ENCODE assay signal across 22 cellular contexts in the genomic region with DNA sequence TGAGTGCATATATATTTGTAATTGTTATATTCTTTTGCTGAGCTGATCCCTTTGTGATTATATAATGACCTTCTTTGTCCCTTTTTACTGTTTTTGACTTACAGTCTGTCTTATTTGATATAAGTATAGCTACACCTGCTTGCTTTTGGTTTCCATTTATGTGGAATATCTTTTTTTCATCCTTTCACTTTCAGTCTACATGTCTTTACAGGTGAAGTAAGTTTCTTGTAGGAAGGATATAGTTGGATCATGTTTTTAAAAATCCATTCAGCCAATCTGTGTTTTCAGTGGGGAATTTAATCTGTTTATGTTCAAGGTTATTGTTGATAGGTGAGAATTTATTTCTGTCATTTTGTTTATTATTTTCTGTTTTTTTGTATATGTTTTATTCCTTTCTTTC. TPM values are rescaled to one million over a fixed set of nuclear protein-coding genes. Genes with fewer than 3 reads are reported as not detected.
A peak's percentile ranks its signal among the peaks of the same experiment; 100 is the strongest.
DNase-seq lines count a peak whose midpoint lies in the region; ATAC-seq, FAIRE-seq and TF ChIP-seq lines count a peak whose summit lies in the region.
"Had no signal": no experiment of that assay in that cellular context is flagged by ENCODE, and none has a peak within 500 bp of the region (broad histone marks: within the 10 kb centered on the region; RNA-seq: fewer than 3 reads in every experiment).

No MANE protein-coding gene starts in this region.

- H2AFZ ChIP-seq in mammary epithelial cell (ENCODE audit: low read depth, low read length), result no peak overlapping the region
- no peak overlapping the region for H2AFZ ChIP-seq in astrocyte (ENCODE audit: low read depth, low read length)

- intact Hi-C loops in mammary epithelial cell (cut with micrococcal nuclease), result no loop called here
- intact Hi-C loops in breast epithelium (cut with DNase I; ENCODE audit: low total_unique reads), result no loop called here

- no peak overlapping the region for H3K9ac ChIP-seq in mammary epithelial cell (ENCODE audit: insufficient read depth, low read length)
- H3K9ac ChIP-seq in astrocyte (ENCODE audit: low read length), result no peak overlapping the region
- H3K9ac ChIP-seq: SK-N-SH had no signal

- H3K4me2 ChIP-seq in mammary epithelial cell (ENCODE audit: insufficient read depth, low read depth, low read length) (no peak overlapping the region), astrocyte (ENCODE audit: low read length) (no peak overlapping the region)
- H3K4me2 ChIP-seq: SK-N-SH had no signal

- H3K4me1 Mint-ChIP-seq in astrocyte (ENCODE audit: low read depth, unreplicated experiment), result no peaks in the 10 kb centered on the region

- no peak overlapping the region for H3K4me3 ChIP-seq in mammary epithelial cell (replicated peaks in 1 of 3; ENCODE audit: insufficient read depth in 1 of 3, low read depth in 2 of 3, low read length in 3 of 3)
- no peak overlapping the region for H3K4me3 ChIP-seq in breast epithelium
- H3K4me3 ChIP-seq in astrocyte (ENCODE audit: insufficient read depth, low read depth, low read length), result no peak overlapping the region

- H3K27ac ChIP-seq in mammary epithelial cell (ENCODE audit: insufficient read depth, low read depth, low read length) (no peak overlapping the region), breast epithelium (no peak overlapping the region), astrocyte (ENCODE audit: low read depth, low read length) (no peak overlapping the region), substantia nigra (ENCODE audit: low read depth, low read length, poor library complexity, severe bottlenecking) (no peak overlapping the region)

- no peak overlapping the region for H3K4me3 Mint-ChIP-seq in astrocyte (ENCODE audit: unreplicated experiment)

- dilution Hi-C loops in mammary epithelial cell (cut with HindIII; ENCODE audit: low sequenced_read_pairs), result no loop called here

- ATAC-seq in HG02798 (IDR thresholded peaks at IDR 0.05; ENCODE audit: poor library complexity, unreplicated experiment), result peak; percentile 38
- ATAC-seq: HCT116 had no signal

- BruUV-seq in mammary epithelial cell (replicated peaks; lab: Mats Ljungman, UMichigan), result TSS peak; percentile 14

- H3K79me2 ChIP-seq in mammary epithelial cell (ENCODE audit: insufficient read depth, low read length) (peaks cover 4% of the 10 kb centered on the region), astrocyte (ENCODE audit: insufficient read depth, low read length) (no peaks in the 10 kb centered on the region)

- no peak overlapping the region for H3K27ac Mint-ChIP-seq in astrocyte (ENCODE audit: unreplicated experiment)

- H3K36me3 ChIP-seq in mammary epithelial cell (ENCODE audit: insufficient read depth, low read length), result no peaks in the 10 kb centered on the region
- H3K36me3 ChIP-seq in breast epithelium, result no peaks in the 10 kb centered on the region
- H3K36me3 ChIP-seq in astrocyte (ENCODE audit: insufficient read depth, low read length), result no peaks in the 10 kb centered on the region

- peaks cover 13% of the 10 kb centered on the region for H3K4me1 ChIP-seq in mammary epithelial cell (ENCODE audit: insufficient read depth, low read length)
- H3K4me1 ChIP-seq in breast epithelium, result no peaks in the 10 kb centered on the region
- no peaks in the 10 kb centered on the region for H3K4me1 ChIP-seq in astrocyte (ENCODE audit: insufficient read depth, low read length)

- CTCF ChIA-PET in mammary epithelial cell (lab: Charles Lee; ENCODE audit: low non-redundant PET), result no interaction called here

- peaks cover 7% of the 10 kb centered on the region for H3K9me3 Mint-ChIP-seq in astrocyte (ENCODE audit: unreplicated experiment)

- H4K20me1 ChIP-seq in mammary epithelial cell (ENCODE audit: insufficient read depth, low read length) (no peaks in the 10 kb centered on the region), astrocyte (ENCODE audit: insufficient read depth, low read length) (no peaks in the 10 kb centered on the region)

- no peak for TF ChIP-seq POLR2A in breast epithelium (IDR thresholded peaks at IDR 0.05)

- H3K9me3 ChIP-seq in mammary epithelial cell (replicated peaks; ENCODE audit: insufficient read depth, low read length) (no peaks in the 10 kb centered on the region), breast epithelium (peaks cover 19 to 49% of the 10 kb centered on the region in 2 donors), astrocyte (ENCODE audit: insufficient read depth, low read depth, low read length) (peaks cover 5% of the 10 kb centered on the region)
- H3K9me3 ChIP-seq: SK-N-SH had no signal

- TF ChIP-seq CTCF in mammary epithelial cell (conservative IDR thresholded peaks at IDR 0.05 in 1 of 2, IDR thresholded peaks at IDR 0.05 in 1 of 2; ENCODE audit: extremely low read depth in 1 of 2, insufficient read depth in 1 of 2, low read depth in 1 of 2, low read length in 2 of 2) (no peak), breast epithelium (IDR thresholded peaks at IDR 0.05) (no peak), astrocyte (IDR thresholded peaks at IDR 0.05; ENCODE audit: insufficient read depth, low read depth, low read length) (no peak)

- H3K27me3 Mint-ChIP-seq in astrocyte (ENCODE audit: low read depth, unreplicated experiment), result peaks cover 4% of the 10 kb centered on the region

- H3K27me3 ChIP-seq in mammary epithelial cell (ENCODE audit: insufficient read depth, low read length) (no peaks in the 10 kb centered on the region), breast epithelium (no peaks in the 10 kb centered on the region), astrocyte (ENCODE audit: insufficient read depth, low read length) (no peaks in the 10 kb centered on the region)

- DNase-seq in mammary epithelial cell (peak; percentile 11), breast epithelium (ENCODE audit: low spot score in 2 of 2) (no peak), astrocyte (ENCODE audit: low read depth) (no peak), NCI-H524 (lab: John Stamatoyannopoulos, UW) (no peak), substantia nigra (lab: John Stamatoyannopoulos, UW) (no peak), hippocampal formation (lab: John Stamatoyannopoulos, UW) (no peak)
- DNase-seq: 8988T, Calu3, NCI-H1092 treated with DMSO at 0.1 percent for 48 hours, NCI-H1436, NCI-H187 treated with DMSO at 0.1 percent for 48 hours, NCI-H2171 treated with DMSO at 0.1 percent for 48 hours, NCI-H524 treated with DMSO at 0.1 percent for 48 hours, NCI-H774, SK-N-SH, SW 1271 had no signal

- FAIRE-seq in astrocyte (lab: Jason Lieb, UNC), result peak; percentile 9

- no peaks in the 10 kb centered on the region for H3K36me3 Mint-ChIP-seq in astrocyte (ENCODE audit: low read depth, unreplicated experiment)

- in situ Hi-C loops in mammary epithelial cell (cut with MboI; ENCODE audit: low sequenced_read_pairs in 2 of 2), result no loop called here

RNA-seq across cellular contexts. Expression of gene GZMH, which starts 12.1 kb away (rescaled TPM):
- total RNA-seq in mammary epithelial cell (not detected), breast epithelium (1 to 10 TPM in 1 of 3 donors, under 1 TPM in 2; 0.80 to 1.3 (median 0.98) TPM), astrocyte (not detected in 2 replicates)
- polyA plus RNA-seq in mammary epithelial cell, result not detected
- polyA minus RNA-seq in mammary epithelial cell, result not detected
- total RNA-seq: Calu3, Daoy, G401, H4 had no signal
- polyA plus RNA-seq: BJ, SK-N-SH had no signal

RNA-seq across cellular contexts. Expression of gene CTSG, which starts 21.4 kb away (rescaled TPM):
- total RNA-seq in mammary epithelial cell, result not detected
- polyA plus RNA-seq in mammary epithelial cell, result not detected
- not detected for polyA minus RNA-seq in mammary epithelial cell
- 10 to 100 TPM in 1 of 3 donors, under 1 TPM in 2; 0.59 to 25.3 (median 0.98) TPM for total RNA-seq in breast epithelium
- not detected in 2 replicates for total RNA-seq in astrocyte
- total RNA-seq: Calu3, Daoy, G401, H4 had no signal
- polyA plus RNA-seq: BJ, SK-N-SH had no signal

RNA-seq across cellular contexts. Expression of gene GZMB, which starts 36.6 kb away (rescaled TPM):
- not detected for total RNA-seq in mammary epithelial cell
- not detected for polyA plus RNA-seq in mammary epithelial cell
- polyA minus RNA-seq in mammary epithelial cell, result not detected
- 1 to 10 TPM in 2 of 3 donors, not detected in 1; 1.3 to 2.2 TPM for total RNA-seq in breast epithelium
- not detected in 2 replicates for total RNA-seq in astrocyte
- total RNA-seq: Calu3, Daoy, G401, H4 had no signal
- polyA plus RNA-seq: BJ, SK-N-SH had no signal
